Comparison of ENCODE assay signal across 17 cellular contexts in genomic region chr17:77165577-77165976, GRCh38. TPM values are rescaled to one million over a fixed set of nuclear protein-coding genes. Genes with fewer than 3 reads are reported as not detected.
DNase-seq lines count a peak whose midpoint lies in the region; ATAC-seq and TF ChIP-seq lines count a peak whose summit lies in the region.
"Had no signal": no experiment of that assay in that cellular context is flagged by ENCODE, and none has a peak within 500 bp of the region (broad histone marks: within the 10 kb centered on the region; RNA-seq: fewer than 3 reads in every experiment).

No MANE protein-coding gene starts in this region.

- H3K9me3 ChIP-seq in left lung, result peaks cover 6 to 16% of the 10 kb centered on the region in 2 donors
- H3K9me3 ChIP-seq in stomach, result peaks cover 3 to 21% (median 10%) of the 10 kb centered on the region in 4 donors

- peaks cover 15% of the 10 kb centered on the region for H3K9me3 Mint-ChIP-seq in activated CD8-positive, alpha-beta T cell treated with anti-CD3 and anti-CD28 coated beads for 36 hours

- CTCF ChIA-PET in activated CD8-positive, alpha-beta T cell treated with anti-CD3 and anti-CD28 coated beads for 36 hours (lab: Charles Lee), result interaction anchor here (1.2 kb wide), 1 partner anchor 70 kb away, joined by 4 read pairs; no protein-coding TSS in a partner anchor

- ATAC-seq in activated CD8-positive, alpha-beta T cell treated with anti-CD3 and anti-CD28 coated beads for 36 hours, result no peak
- ATAC-seq in left lung (no peak), HG03442 (IDR thresholded peaks at IDR 0.05; ENCODE audit: unreplicated experiment) (no peak)

- H3K27me3 ChIP-seq in left lung (no peaks in the 10 kb centered on the region), stomach (no peaks in the 10 kb centered on the region)
- H3K27me3 ChIP-seq: brain microvascular endothelial cell had no signal

- H3K27ac Mint-ChIP-seq in activated CD8-positive, alpha-beta T cell treated with anti-CD3 and anti-CD28 coated beads for 36 hours, result peak overlapping the region; percentile 70
- H3K27ac Mint-ChIP-seq: activated CD4-positive, alpha-beta memory T cell treated with anti-CD3 and anti-CD28 coated beads for 36 hours had no signal

- DNase-seq in Kasumi-1 (lab: John Stamatoyannopoulos, UW) (peak; percentile 24 to 47), left lung (no peak), stomach (no peak), NCI-H146 treated with DMSO at 0.1 percent for 48 hours (lab: John Stamatoyannopoulos, UW; ENCODE audit: unreplicated experiment) (no peak), MV-4-11 (lab: John Stamatoyannopoulos, UW) (no peak)
- no peak for DNase-seq in activated CD8-positive, alpha-beta T cell treated with anti-CD3 and anti-CD28 coated beads for 36 hours
- DNase-seq: activated CD4-positive, alpha-beta memory T cell treated with anti-CD3 and anti-CD28 coated beads for 36 hours; brain microvascular endothelial cell; GF-D8; GM23248; NCI-H1417 treated with DMSO at 0.1 percent for 48 hours; NCI-H446; stimulated activated CD4-positive, alpha-beta T cell treated with anti-CD3 and anti-CD28 coated beads, Interleukin-2, amount 100 ng/mL, for 24 hours; stimulated activated CD8-positive, alpha-beta memory T cell treated with anti-CD3 and anti-CD28 coated beads, Interleukin-4, amount 100 ng/mL, for 48 hours; T-helper 9 cell had no signal

- H3K4me1 Mint-ChIP-seq in activated CD8-positive, alpha-beta T cell treated with anti-CD3 and anti-CD28 coated beads for 36 hours (ENCODE audit: low read depth), result peaks cover 21% of the 10 kb centered on the region

- WGBS in stomach, 5 donors, result 9 to 22% (median 11%) methylated on average over 1 of the region's 1 CpG

- H3K36me3 Mint-ChIP-seq in activated CD8-positive, alpha-beta T cell treated with anti-CD3 and anti-CD28 coated beads for 36 hours (ENCODE audit: low read depth), result peaks cover 38% of the 10 kb centered on the region

- no peak for TF ChIP-seq POLR2A in stomach (IDR thresholded peaks at IDR 0.05)

- H3K36me3 ChIP-seq in left lung (peaks cover 0 to 14% of the 10 kb centered on the region in 2 donors), stomach (peaks cover 0 to 18% (median 7%) of the 10 kb centered on the region in 4 donors)

- POLR2A ChIA-PET in activated CD8-positive, alpha-beta T cell treated with anti-CD3 and anti-CD28 coated beads for 36 hours (lab: Charles Lee), result no interaction called here

- TF ChIP-seq CTCF in activated CD8-positive, alpha-beta T cell treated with anti-CD3 and anti-CD28 coated beads for 36 hours (IDR thresholded peaks at IDR 0.05), result no peak
- TF ChIP-seq CTCF in left lung (IDR thresholded peaks at IDR 0.05) (no peak), stomach (IDR thresholded peaks at IDR 0.05) (no peak)

- no peak overlapping the region for H3K4me3 Mint-ChIP-seq in activated CD8-positive, alpha-beta T cell treated with anti-CD3 and anti-CD28 coated beads for 36 hours
- H3K4me3 Mint-ChIP-seq: activated CD4-positive, alpha-beta memory T cell treated with anti-CD3 and anti-CD28 coated beads for 36 hours had no signal

- H3K4me3 ChIP-seq in left lung, result no peak overlapping the region
- no peak overlapping the region for H3K4me3 ChIP-seq in stomach
- H3K4me3 ChIP-seq: GM23248 had no signal

- no peak for TF ChIP-seq EP300 in stomach (IDR thresholded peaks at IDR 0.05)

- no peaks in the 10 kb centered on the region for H3K27me3 Mint-ChIP-seq in activated CD8-positive, alpha-beta T cell treated with anti-CD3 and anti-CD28 coated beads for 36 hours
- H3K27me3 Mint-ChIP-seq: activated CD4-positive, alpha-beta memory T cell treated with anti-CD3 and anti-CD28 coated beads for 36 hours had no signal

- H3K4me1 ChIP-seq in left lung, result peaks cover 21 to 85% of the 10 kb centered on the region in 2 donors
- peaks cover 43 to 61% (median 52%) of the 10 kb centered on the region in 4 donors for H3K4me1 ChIP-seq in stomach

- intact Hi-C loops in activated CD8-positive, alpha-beta T cell treated with anti-CD3 and anti-CD28 coated beads for 36 hours (cut with micrococcal nuclease), result no loop called here
- intact Hi-C loops in left lung (cut with DNase I) (no loop called here), stomach (cut with DNase I; ENCODE audit: low total_unique reads) (no loop called here)

- peak overlapping the region; percentile 66 to 67 for H3K27ac ChIP-seq in left lung
- H3K27ac ChIP-seq in stomach, result peak overlapping the region in 4 of 5 donors; percentile 42 to 81 (median 74)
- H3K27ac ChIP-seq: GM23248, RWPE1 had no signal

RNA-seq across cellular contexts. Expression of gene SEC14L1, which starts 24.8 kb away (rescaled TPM):
- total RNA-seq in activated CD8-positive, alpha-beta T cell treated with anti-CD3 and anti-CD28 coated beads for 36 hours, result 10 to 100 TPM; 79.7 to 91.6 TPM
- total RNA-seq in left lung (100 to 1,000 TPM in 1 of 2 donors, 10 to 100 TPM in 1; 84.7 to 151 TPM), stomach (100 to 1,000 TPM in 1 of 5 donors, 10 to 100 TPM in 3, 1 to 10 TPM in 1; 3.2 to 106 (median 60.1) TPM)
- polyA plus RNA-seq in stomach, result 10 to 100 TPM; 17.0 to 39.5 (median 30.2) TPM

Comparison
In these comparisons a context has a peak if more than half of its experiments do, and no peak if none do; other contexts are left out.
1. DNase-seq: peak in Kasumi-1 (2 of 2); none in activated CD8-positive, alpha-beta T cell treated with anti-CD3 and anti-CD28 coated beads for 36 hours (single experiment), left lung (0 of 2), stomach (single experiment), NCI-H146 treated with DMSO at 0.1 percent for 48 hours (single experiment) and MV-4-11 (single experiment).